In the genomic region with DNA sequence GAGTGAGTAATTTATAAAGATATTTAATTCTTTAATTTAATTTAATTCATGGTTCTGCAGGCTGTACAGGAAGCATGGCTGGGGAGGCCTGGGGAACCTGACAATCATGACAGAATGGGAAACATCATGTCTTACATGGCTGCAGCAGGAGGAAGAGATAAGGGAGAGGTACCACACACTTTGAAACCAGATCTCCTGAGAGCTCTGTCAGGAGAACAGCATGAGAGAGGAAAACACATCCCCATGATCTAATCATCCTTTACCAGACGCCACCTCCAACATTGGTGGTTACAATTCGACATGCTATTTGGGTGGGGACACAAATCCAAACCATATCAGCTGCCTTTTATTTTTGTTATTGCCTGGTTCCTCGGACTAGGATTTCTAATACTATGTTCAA, we compare ENCODE assay signal across 25 cellular contexts.
"Had no signal": no experiment of that assay in that cellular context is flagged by ENCODE, and none has a peak within 500 bp of the region (broad histone marks: within the 10 kb centered on the region; RNA-seq: fewer than 3 reads in every experiment).

No MANE protein-coding gene starts in this region.

- ATAC-seq: activated naive CD4-positive, alpha-beta T cell treated with anti-CD3 and anti-CD28 coated beads, Interleukin-2, amount 50 U/mL, for 72 hours; activated naive CD8-positive, alpha-beta T cell treated with anti-CD3 and anti-CD28 coated beads, Interleukin-2, amount 50 U/mL, for 24 hours; activated T-cell treated with anti-CD3 and anti-CD28 coated beads, Interleukin-2, amount 50 U/mL, for 4 hours; body of pancreas; T-cell; WTC11 had no signal

- H3K27me3 ChIP-seq: ascending aorta, body of pancreas had no signal

- H3K9me3 ChIP-seq: ascending aorta, body of pancreas had no signal

- H3K4me3 ChIP-seq: ascending aorta, body of pancreas, PC-9 had no signal

- H2AFZ ChIP-seq: PC-9 had no signal

- DNase-seq: activated CD4-positive, alpha-beta T cell treated with anti-CD3 and anti-CD28 coated beads for 48 hours; activated CD4-positive, alpha-beta T cell treated with anti-CD3 and anti-CD28 coated beads, Interleukin-2, amount 50 U/mL, for 4 hours; activated CD4-positive, CD25-positive, alpha-beta regulatory T cell treated with anti-CD3 and anti-CD28 coated beads, Interleukin-2, amount 50 U/mL, for 72 hours; activated effector memory CD4-positive, alpha-beta T cell treated with anti-CD3 and anti-CD28 coated beads, Interleukin-2, amount 50 U/mL, for 16 hours; activated naive CD4-positive, alpha-beta T cell treated with Interleukin-2 at 50 U/mL for 16 hours; activated naive CD8-positive, alpha-beta T cell treated with anti-CD3 and anti-CD28 coated beads, Interleukin-2, amount 50 U/mL, for 24 hours; activated T-cell treated with anti-CD3 and anti-CD28 coated beads, Interleukin-2, amount 50 U/mL, for 4 hours; amniotic stem cell; body of pancreas; Karpas-422; NCI-H1105 treated with DMSO at 0.1 percent for 48 hours; NCI-H146; NCI-H187 treated with DMSO at 0.1 percent for 48 hours; NCI-H2081 treated with DMSO at 0.1 percent for 48 hours; NCI-H446 treated with DMSO at 0.1 percent for 48 hours; NCI-H526; NK-92 treated with Interleukin-12 subunit alpha and Interleukin-12 subunit beta, amount 100 ng/mL, for 24 hours; PC-9; SHP77 treated with DMSO at 0.1 percent for 48 hours; T-cell; T-helper 2 cell; T1000 had no signal

- H3K4me2 ChIP-seq: PC-9 had no signal

- H3K27ac ChIP-seq: ascending aorta, body of pancreas, PC-9 had no signal

- H3K36me3 ChIP-seq: ascending aorta had no signal

- H3K4me1 ChIP-seq: ascending aorta, body of pancreas had no signal
